Comparison of ENCODE assay signal across 22 cellular contexts in the genomic region with DNA sequence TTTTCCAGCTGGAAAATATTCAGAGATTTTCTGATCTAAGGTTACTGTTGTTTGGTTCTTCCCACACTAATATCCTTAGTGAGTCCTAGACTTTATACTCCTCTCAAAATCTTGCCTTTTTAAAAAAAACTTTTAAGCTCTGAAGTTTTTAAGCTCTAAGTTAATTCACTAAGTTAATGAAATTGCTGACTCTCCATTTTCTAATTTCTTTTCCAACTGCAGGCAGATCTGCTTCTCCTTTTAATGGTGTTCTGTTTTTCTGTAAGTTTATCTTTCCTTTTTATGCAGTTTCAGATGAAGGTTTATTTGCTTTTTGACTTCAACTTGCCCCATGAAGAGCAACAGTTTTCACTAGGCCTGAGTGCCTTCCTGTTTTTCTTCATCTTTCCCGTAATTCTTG.
DNase-seq lines count a peak whose midpoint lies in the region; ATAC-seq and TF ChIP-seq lines count a peak whose summit lies in the region.
"Had no signal": no experiment of that assay in that cellular context is flagged by ENCODE, and none has a peak within 500 bp of the region (broad histone marks: within the 10 kb centered on the region; RNA-seq: fewer than 3 reads in every experiment).

No MANE protein-coding gene starts in this region.

- H4K8ac ChIP-seq in mesendoderm (ENCODE audit: low read depth, low read length): no peak overlapping the region

- H2BK120ac ChIP-seq in mesendoderm (ENCODE audit: low read depth, low read length): no peak overlapping the region

- no peaks in the 10 kb centered on the region for H3F3A ChIP-seq in PC-3 (ENCODE audit: low read length, unreplicated experiment)

- H3K9me3 ChIP-seq in PC-3 (ENCODE audit: low read length): no peaks in the 10 kb centered on the region
- no peaks in the 10 kb centered on the region for H3K9me3 ChIP-seq in heart right ventricle
- no peaks in the 10 kb centered on the region for H3K9me3 ChIP-seq in left lung
- H3K9me3 ChIP-seq: gastroesophageal sphincter, mucosa of descending colon, pancreas, upper lobe of right lung had no signal

- no peak overlapping the region for H4K5ac ChIP-seq in mesendoderm (ENCODE audit: low read length)

- H3K79me2 ChIP-seq in PC-3 (ENCODE audit: low read length) (no peaks in the 10 kb centered on the region), mesendoderm (ENCODE audit: control insufficient read depth, insufficient read depth, low read length) (no peaks in the 10 kb centered on the region)

- no peak overlapping the region for H2BK15ac ChIP-seq in mesendoderm (replicated peaks; ENCODE audit: low read depth)

- POLR2A ChIA-PET in PC-3 (lab: Charles Lee; ENCODE audit: unreplicated experiment): interaction anchor here (0.6 kb wide), 1 partner anchor 243 kb away, joined by 4 read pairs; no protein-coding TSS in a partner anchor

- in situ Hi-C loops in astrocyte of the spinal cord (cut with HindIII; ENCODE audit: low sequenced_read_pairs): no loop called here

- CTCF ChIA-PET in PC-3 (lab: Charles Lee): no interaction called here

- no peak overlapping the region for H3K56ac ChIP-seq in mesendoderm (ENCODE audit: low read length)

- H3K79me1 ChIP-seq in mesendoderm (ENCODE audit: low read length): no peaks in the 10 kb centered on the region

- TF ChIP-seq CTCF in PC-3 (conservative IDR thresholded peaks at IDR 0.05; ENCODE audit: low read depth, low read length) (no peak), astrocyte of the spinal cord (IDR thresholded peaks at IDR 0.05; ENCODE audit: low read depth, low read length) (no peak), heart right ventricle (IDR thresholded peaks at IDR 0.05) (no peak), left lung (IDR thresholded peaks at IDR 0.05) (no peak)

- H3K4me2 ChIP-seq in PC-3 (ENCODE audit: low read length) (peak overlapping the region; percentile 42), mesendoderm (ENCODE audit: low read length) (no peak overlapping the region)

- ATAC-seq in PC-3 (no peak), heart right ventricle (peak in 2 of 8 donors; percentile 28 to 35), sciatic nerve (peak; percentile 68), left lung (no peak)
- ATAC-seq: mucosa of descending colon; stimulated activated memory B cell treated with anti-CD40 and anti-IgM and Interleukin-4, amounts not matched to agents 10 μg/mL and 1 μg/mL and 100 μg/mL, for 72 hours; T-cell had no signal

- H3K9me2 ChIP-seq in PC-3 (replicated peaks; ENCODE audit: low read length): no peaks in the 10 kb centered on the region

- no peak overlapping the region for H3K18ac ChIP-seq in mesendoderm (ENCODE audit: low read length)

- H3K27ac ChIP-seq in PC-3 (ENCODE audit: low read length): peak overlapping the region; percentile 21; the same call in 1 of the 2 replicates
- H3K27ac ChIP-seq in heart right ventricle: peak overlapping the region in 7 of 10 donors; percentile 1 to 48 (median 30)
- H3K27ac ChIP-seq in mesendoderm (ENCODE audit: low read depth, low read length): no peak overlapping the region
- no peak overlapping the region for H3K27ac ChIP-seq in left lung
- H3K27ac ChIP-seq: pancreas, upper lobe of right lung had no signal

- 44% methylated on average over 1 of the region's 1 CpG for WGBS in heart right ventricle, 2 donors
- no CpG with 5 or more reads among the region's 1 CpG for WGBS in mesendoderm (ENCODE audit: extremely low coverage, insufficient coverage, low lambda C conversion rate)

- no peak overlapping the region for H2AK5ac ChIP-seq in mesendoderm (ENCODE audit: low read length)

- no peaks in the 10 kb centered on the region for H3K36me3 ChIP-seq in PC-3 (ENCODE audit: low read depth, low read length)
- no peaks in the 10 kb centered on the region for H3K36me3 ChIP-seq in heart right ventricle
- H3K36me3 ChIP-seq in mesendoderm (ENCODE audit: control insufficient read depth, insufficient read depth, low read length): no peaks in the 10 kb centered on the region
- H3K36me3 ChIP-seq in left lung: no peaks in the 10 kb centered on the region
- H3K36me3 ChIP-seq: gastroesophageal sphincter, pancreas, upper lobe of right lung had no signal

- intact Hi-C loops in PC-3 (cut with micrococcal nuclease): no loop called here
- intact Hi-C loops in heart right ventricle (cut with DNase I): no loop called here
- intact Hi-C loops in sciatic nerve (cut with DNase I): no loop called here
- intact Hi-C loops in left lung (cut with DNase I): no loop called here

- BruUV-seq in PC-3 (replicated peaks; lab: Mats Ljungman, UMichigan): no TSS peak

- H2BK5ac ChIP-seq in mesendoderm (ENCODE audit: low read length): no peak overlapping the region

- DNase-seq in PC-3 (no peak), astrocyte of the spinal cord (ENCODE audit: low read depth, low spot score) (peak; percentile 7), heart right ventricle (no peak), sciatic nerve (ENCODE audit: low spot score) (no peak), mesendoderm (no peak), left lung (no peak)
- no peak for DNase-seq in stimulated activated CD4-positive, alpha-beta T cell treated with anti-CD3 and anti-CD28 coated beads, Interleukin-15, amount 100 ng/mL, for 24 hours
- DNase-seq: activated CD4-positive, CD25-positive, alpha-beta regulatory T cell; activated naive CD4-positive, alpha-beta T cell treated with anti-CD3 and anti-CD28 coated beads, Interleukin-2, amount 50 U/mL, for 16 hours; C1 segment of cervical spinal cord; DMS79; endodermal cell; mucosa of descending colon; NCI-H1694; NCI-H524; SHP77 treated with DMSO at 0.1 percent for 48 hours; stimulated activated CD4-positive, alpha-beta T cell treated with anti-CD3 and anti-CD28 coated beads, Interleukin-4, amount 100 ng/mL, for 4 hours; T-cell; upper lobe of right lung had no signal

- no peak overlapping the region for H3K23ac ChIP-seq in mesendoderm (ENCODE audit: low read length)

- H3K9ac ChIP-seq in PC-3 (ENCODE audit: low read length) (no peak overlapping the region), mesendoderm (ENCODE audit: low read length) (no peak overlapping the region)

- no peak overlapping the region for H2AFZ ChIP-seq in PC-3 (ENCODE audit: low read length)

- no peak overlapping the region for H3K4ac ChIP-seq in mesendoderm (ENCODE audit: low read depth, low read length)

- peaks cover 40% of the 10 kb centered on the region for H3K4me1 ChIP-seq in PC-3 (ENCODE audit: insufficient read depth, low read length)
- peaks cover 0 to 39% (median 22%) of the 10 kb centered on the region in 9 donors for H3K4me1 ChIP-seq in heart right ventricle
- H3K4me1 ChIP-seq in mesendoderm (ENCODE audit: control insufficient read depth, low read depth, low read length): no peaks in the 10 kb centered on the region
- peaks cover 0 to 3% of the 10 kb centered on the region in 2 donors for H3K4me1 ChIP-seq in left lung

- H4K20me1 ChIP-seq in PC-3 (ENCODE audit: low read length): no peaks in the 10 kb centered on the region

- no peaks in the 10 kb centered on the region for H3K27me3 ChIP-seq in PC-3 (ENCODE audit: low read length)
- no peaks in the 10 kb centered on the region for H3K27me3 ChIP-seq in heart right ventricle
- H3K27me3 ChIP-seq in mesendoderm (ENCODE audit: insufficient read depth, low read length, poor library complexity): no peaks in the 10 kb centered on the region
- no peaks in the 10 kb centered on the region for H3K27me3 ChIP-seq in left lung
- H3K27me3 ChIP-seq: gastroesophageal sphincter, pancreas, upper lobe of right lung had no signal

- H3K4me3 ChIP-seq in PC-3 (ENCODE audit: low read length) (no peak overlapping the region), astrocyte of the spinal cord (ENCODE audit: low read depth, low read length) (no peak overlapping the region), heart right ventricle (no peak overlapping the region), mesendoderm (ENCODE audit: low read length) (no peak overlapping the region), left lung (no peak overlapping the region)
- H3K4me3 ChIP-seq: gastroesophageal sphincter, mucosa of descending colon, pancreas, upper lobe of right lung had no signal

Comparison
In these comparisons a context has a peak if more than half of its experiments do, and no peak if none do; other contexts are left out.
1. H3K27ac ChIP-seq: peak in PC-3 (single experiment) and heart right ventricle (7 of 10); none in mesendoderm (single experiment) and left lung (0 of 2).